Comparison of ENCODE assay signal across 22 cellular contexts in genomic region chr3:12933901-12934300, GRCh38.
A peak's percentile ranks its signal among the peaks of the same experiment; 100 is the strongest.
DNase-seq lines count a peak whose midpoint lies in the region; FAIRE-seq and TF ChIP-seq lines count a peak whose summit lies in the region.
"Had no signal": no experiment of that assay in that cellular context is flagged by ENCODE, and none has a peak within 500 bp of the region (broad histone marks: within the 10 kb centered on the region; RNA-seq: fewer than 3 reads in every experiment).

No MANE protein-coding gene starts in this region.

- H3K36me3 ChIP-seq in stomach smooth muscle (ENCODE audit: control insufficient read depth in 2 of 2, insufficient read depth in 2 of 2, low read length in 2 of 2) = peaks cover 9 to 13% of the 10 kb centered on the region in 2 donors

- H3K36me3 Mint-ChIP-seq in brain = peaks cover 10% of the 10 kb centered on the region

- no peak overlapping the region for H3K9ac ChIP-seq in stomach smooth muscle (ENCODE audit: low read length in 2 of 2)
- H3K9ac ChIP-seq: KMS-11 had no signal

- H3K27ac ChIP-seq in RWPE1 (peak overlapping the region; percentile 16; the same call in 1 of the 2 replicates), layer of hippocampus (ENCODE audit: low read depth, low read length) (peak overlapping the region; percentile 56), stomach smooth muscle (ENCODE audit: low read length) (peak overlapping the region; percentile 31)
- H3K27ac ChIP-seq: KMS-11, upper lobe of right lung had no signal

- H3K4me1 Mint-ChIP-seq in brain = peaks cover 46% of the 10 kb centered on the region

- H3K27me3 ChIP-seq in layer of hippocampus (ENCODE audit: control insufficient read depth, insufficient read depth, low read length) = no peaks in the 10 kb centered on the region
- no peaks in the 10 kb centered on the region for H3K27me3 ChIP-seq in stomach smooth muscle (ENCODE audit: control insufficient read depth in 1 of 2, insufficient read depth in 2 of 2, low read length in 2 of 2)
- H3K27me3 ChIP-seq: Peyer's patch, upper lobe of right lung had no signal

- POLR2A ChIA-PET in RWPE1 (lab: Yijun Ruan, JAX; ENCODE audit: low non-redundant PET) = no interaction called here

- H3K27ac Mint-ChIP-seq in brain = peak overlapping the region in 4 of 5 experiments; percentile 72 to 91 (median 78)
- H3K27ac Mint-ChIP-seq: activated naive CD4-positive, alpha-beta T cell treated with anti-CD3 and anti-CD28 coated beads, Interleukin-2, amount 10 ng/mL, durations not matched to agents 7 days and 5 days; memory B cell; progenitor cell of endocrine pancreas had no signal

- peaks cover 75% of the 10 kb centered on the region for H3K4me1 ChIP-seq in stomach smooth muscle (ENCODE audit: control insufficient read depth, insufficient read depth, low read length)

- H3K9me3 ChIP-seq in stomach smooth muscle (ENCODE audit: control insufficient read depth in 2 of 2, low read length in 2 of 2) = no peaks in the 10 kb centered on the region
- H3K9me3 ChIP-seq: Peyer's patch, upper lobe of right lung had no signal

- no peak for DNase-seq in RWPE1 (ENCODE audit: low spot score)
- DNase-seq in stimulated activated CD4-positive, alpha-beta T cell treated with anti-CD3 and anti-CD28 coated beads, Interleukin-15, amount 100 ng/mL, for 24 hours = no peak
- DNase-seq in NCI-H226 = no peak
- no peak for DNase-seq in RCC 7860 (ENCODE audit: low spot score)
- no peak for DNase-seq in stimulated activated CD4-positive, alpha-beta T cell treated with anti-CD3 and anti-CD28 coated beads, Interleukin-4, amount 100 ng/mL, for 24 hours
- DNase-seq: activated CD4-positive, alpha-beta T cell treated with anti-CD3 and anti-CD28 coated beads, Interleukin-2, amount 50 U/mL, for 48 hours; activated naive CD4-positive, alpha-beta T cell treated with anti-CD3 and anti-CD28 coated beads, Interleukin-2, amount 10 ng/mL, durations not matched to agents 7 days and 5 days; amniotic stem cell; DND-41; HCEC 1CT; NCI-H1436 treated with DMSO at 0.1 percent for 48 hours; NCI-H748 treated with DMSO at 0.1 percent for 48 hours; Peyer's patch; T-helper 1 cell; upper lobe of right lung had no signal

- no peaks in the 10 kb centered on the region for H3K27me3 Mint-ChIP-seq in brain
- H3K27me3 Mint-ChIP-seq: activated naive CD4-positive, alpha-beta T cell treated with anti-CD3 and anti-CD28 coated beads, Interleukin-2, amount 10 ng/mL, durations not matched to agents 7 days and 5 days; memory B cell; progenitor cell of endocrine pancreas had no signal

- H3K4me3 ChIP-seq in stomach smooth muscle (ENCODE audit: low read length in 2 of 2) = peak overlapping the region in 1 of 2 donors; percentile 49
- H3K4me3 ChIP-seq: Peyer's patch, upper lobe of right lung had no signal

- no peak overlapping the region for H3K4me3 Mint-ChIP-seq in brain
- H3K4me3 Mint-ChIP-seq: activated naive CD4-positive, alpha-beta T cell treated with anti-CD3 and anti-CD28 coated beads, Interleukin-2, amount 10 ng/mL, durations not matched to agents 7 days and 5 days; memory B cell had no signal

- H3K9me3 Mint-ChIP-seq in brain = peaks cover 0 to 2% (median 0%) of the 10 kb centered on the region in 5 experiments
- H3K9me3 Mint-ChIP-seq: activated naive CD4-positive, alpha-beta T cell treated with anti-CD3 and anti-CD28 coated beads, Interleukin-2, amount 10 ng/mL, durations not matched to agents 7 days and 5 days; memory B cell had no signal

- TF ChIP-seq CTCF in RWPE1 (conservative IDR thresholded peaks at IDR 0.05; ENCODE audit: low read depth) (no peak), brain (conservative IDR thresholded peaks at IDR 0.05) (no peak)

- FAIRE-seq in RCC 7860 (lab: Jason Lieb, UNC) = no peak
- FAIRE-seq: TTC549 had no signal

- CTCF ChIA-PET in RWPE1 (lab: Yijun Ruan, JAX) = no interaction called here
